ENCODE assay signal across 9 cellular contexts in genomic region chr19:49767967-49768581, GRCh38. TPM values are rescaled to one million over a fixed set of nuclear protein-coding genes. Genes with fewer than 3 reads are reported as not detected.
DNase-seq lines count a peak whose midpoint lies in the region; ATAC-seq and TF ChIP-seq lines count a peak whose summit lies in the region.
"Had no signal": no experiment of that assay in that cellular context is flagged by ENCODE, and none has a peak within 500 bp of the region (broad histone marks: within the 10 kb centered on the region; RNA-seq: fewer than 3 reads in every experiment).

No MANE protein-coding gene starts in this region.

- H3K9me3 Mint-ChIP-seq in WTC11 (no peaks in the 10 kb centered on the region), glutamatergic neuron (ENCODE audit: unreplicated experiment) (peaks cover 9% of the 10 kb centered on the region)

- H3K27me3 ChIP-seq in H7 (ENCODE audit: control insufficient read depth, insufficient read depth, low read length): no peaks in the 10 kb centered on the region

- DNase-seq in H7 (no peak), WTC11 (ENCODE audit: low spot score) (no peak), glutamatergic neuron (no peak), skeletal muscle cell (ENCODE audit: low read depth) (no peak), SW 1271 (lab: John Stamatoyannopoulos, UW) (no peak), NCI-H748 treated with DMSO at 0.1 percent for 48 hours (lab: John Stamatoyannopoulos, UW) (no peak)

- ATAC-seq in WTC11: no peak
- ATAC-seq in HG02981 (IDR thresholded peaks at IDR 0.05; ENCODE audit: unreplicated experiment): no peak
- ATAC-seq in GM21825 (IDR thresholded peaks at IDR 0.05; ENCODE audit: unreplicated experiment): no peak

- H3K27ac Mint-ChIP-seq in WTC11 (peak overlapping the region; percentile 52), glutamatergic neuron (ENCODE audit: unreplicated experiment) (peak overlapping the region; percentile 67)

- H3K4me1 Mint-ChIP-seq in WTC11: peaks cover 17% of the 10 kb centered on the region
- H3K4me1 Mint-ChIP-seq in glutamatergic neuron (ENCODE audit: low read depth, unreplicated experiment): peaks cover 14% of the 10 kb centered on the region

- CTCF ChIA-PET in WTC11 (lab: Charles Lee): no interaction called here

- H3K36me3 Mint-ChIP-seq in WTC11: peaks cover 3% of the 10 kb centered on the region; the same call in 1 of the 2 replicates
- no peaks in the 10 kb centered on the region for H3K36me3 Mint-ChIP-seq in glutamatergic neuron (ENCODE audit: unreplicated experiment)

- POLR2A ChIA-PET in WTC11 (lab: Charles Lee): no interaction called here

- H3K4me3 ChIP-seq in H7 (ENCODE audit: insufficient read depth, low read depth, low read length) (peak overlapping the region; percentile 66; the same call in 1 of the 2 replicates), skeletal muscle cell (ENCODE audit: low read depth, low read length) (peak overlapping the region; percentile 79)

- H3K4me3 Mint-ChIP-seq in WTC11 (peak overlapping the region; percentile 94), glutamatergic neuron (ENCODE audit: unreplicated experiment) (peak overlapping the region; percentile 94)

- TF ChIP-seq CTCF in WTC11 (IDR thresholded peaks at IDR 0.05): no peak
- TF ChIP-seq CTCF in glutamatergic neuron (IDR thresholded peaks at IDR 0.05; ENCODE audit: partially characterized antibody, unreplicated experiment): no peak

- no peaks in the 10 kb centered on the region for H3K36me3 ChIP-seq in H7 (replicated peaks; ENCODE audit: control insufficient read depth, insufficient read depth, low read length)

- no peaks in the 10 kb centered on the region; the same call in 1 of the 2 replicates for H3K27me3 Mint-ChIP-seq in WTC11 (ENCODE audit: low read depth)
- H3K27me3 Mint-ChIP-seq in glutamatergic neuron (ENCODE audit: unreplicated experiment): peaks cover 20% of the 10 kb centered on the region

TF ChIP-seq in WTC11, 78 proteins besides CTCF, POLR2A, EP300 and RAD21:
- TF ChIP-seq ZNF671 (CRISPR knock-in tag; IDR thresholded peaks at IDR 0.05) (no peak), ZNF219 (CRISPR knock-in tag; IDR thresholded peaks at IDR 0.05; ENCODE audit: borderline replicate concordance) (no peak), FOXJ3 (CRISPR knock-in tag; IDR thresholded peaks at IDR 0.05; ENCODE audit: borderline replicate concordance) (no peak), TEAD1 (CRISPR knock-in tag; IDR thresholded peaks at IDR 0.05) (no peak), USF2 (CRISPR knock-in tag; IDR thresholded peaks at IDR 0.05) (no peak), GTF2I (CRISPR knock-in tag; conservative IDR thresholded peaks at IDR 0.05) (no peak), ZNF281 (CRISPR knock-in tag; IDR thresholded peaks at IDR 0.05) (no peak), PRRX2 (CRISPR knock-in tag; IDR thresholded peaks at IDR 0.05) (no peak)

RNA-seq across cellular contexts. Expression of gene AP2A1, which starts 1.3 kb away (rescaled TPM):
- total RNA-seq in H7 (2014; rRNA removed; shearing (Covaris generic)): 208 and 249 TPM in 2 replicates
- 119 to 127 TPM (median 120 TPM) in 3 replicates for total RNA-seq in WTC11 (2021)
- 175 TPM for total RNA-seq in glutamatergic neuron (ENCODE audit: unreplicated experiment)

RNA-seq across cellular contexts. Expression of gene TSKS, which starts 5.0 kb away (rescaled TPM):
- total RNA-seq in H7 (2014; rRNA removed; shearing (Covaris generic)): 0.24 and 0.52 TPM in 2 replicates
- 0.30 to 0.55 TPM (median 0.48 TPM) in 3 replicates for total RNA-seq in WTC11 (2021)
- not detected for total RNA-seq in glutamatergic neuron (ENCODE audit: unreplicated experiment)
- total RNA-seq: RPMI7951 had no signal

RNA-seq across cellular contexts. Expression of gene FUZ, which starts 45.0 kb away (rescaled TPM):
- total RNA-seq in H7 (2014; rRNA removed; shearing (Covaris generic)): 48.5 and 49.5 TPM in 2 replicates
- total RNA-seq in WTC11 (2021): 35.1 to 36.3 TPM (median 35.7 TPM) in 3 replicates
- 13.6 TPM for total RNA-seq in glutamatergic neuron (ENCODE audit: unreplicated experiment)

RNA-seq across cellular contexts. Expression of gene MED25, which starts 50.0 kb away (rescaled TPM):
- 49.3 and 53.5 TPM in 2 replicates for total RNA-seq in H7 (2014; rRNA removed; shearing (Covaris generic))
- total RNA-seq in WTC11 (2021): 80.2 to 81.2 TPM (median 81.2 TPM) in 3 replicates
- 51.0 TPM for total RNA-seq in glutamatergic neuron (ENCODE audit: unreplicated experiment)
